ENCODE assay signal across 1 cellular context in the genomic region with DNA sequence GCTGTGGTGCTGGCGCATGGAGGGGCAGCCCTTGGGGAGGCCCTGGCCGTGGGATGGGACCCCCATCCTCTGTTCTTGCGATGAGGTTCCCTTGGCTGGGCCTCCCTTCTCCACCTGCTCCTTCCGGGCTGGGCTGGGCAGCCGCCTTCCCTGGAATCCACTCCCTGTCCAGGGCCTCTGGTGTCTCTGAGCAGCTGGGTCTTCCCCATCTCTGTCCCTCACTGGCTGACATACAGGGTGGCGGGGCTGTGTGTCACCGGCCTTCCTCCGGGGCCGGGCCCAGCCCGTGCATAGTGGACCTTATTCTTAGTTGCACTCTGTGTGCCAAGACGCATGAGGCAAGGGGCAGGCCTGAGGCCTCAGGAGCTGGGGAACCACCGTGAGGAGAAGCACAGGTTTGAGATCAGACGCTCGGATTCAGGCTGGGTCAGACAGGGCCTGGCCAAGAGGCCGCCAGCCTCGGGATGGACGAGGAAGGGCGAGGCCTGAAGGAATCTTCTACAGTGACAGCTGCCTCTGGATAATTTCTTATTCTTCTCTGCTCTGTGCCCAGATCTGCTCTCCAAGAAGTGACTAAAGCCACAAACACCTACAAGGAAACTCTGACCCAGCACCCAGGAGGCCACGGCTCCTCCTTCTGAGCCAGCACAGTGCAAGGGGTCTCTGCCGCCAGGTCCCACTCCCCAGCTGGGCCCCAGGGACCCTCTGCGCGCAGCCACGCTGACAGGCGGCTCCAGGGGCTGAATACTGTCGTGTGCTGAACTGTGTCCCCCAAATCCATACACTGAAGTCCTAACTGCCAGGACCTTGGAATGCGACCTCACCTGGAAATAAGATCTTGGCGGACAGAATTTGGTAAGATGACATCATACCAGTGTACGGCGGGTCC.
TF ChIP-seq lines count a peak whose summit lies in the region.

No MANE protein-coding gene starts in this region.

TF ChIP-seq in H1, 55 proteins besides CTCF, POLR2A, EP300 and RAD21:
- no peak for TF ChIP-seq SUZ12 (IDR thresholded peaks at IDR 0.05; ENCODE audit: low read length)
- TF ChIP-seq SP4 (IDR thresholded peaks at IDR 0.05; ENCODE audit: low read length): no peak
- no peak for TF ChIP-seq GTF2F1 (IDR thresholded peaks at IDR 0.05; ENCODE audit: borderline replicate concordance, low read depth, low read length)
- no peak for TF ChIP-seq CTBP2 (IDR thresholded peaks at IDR 0.05; ENCODE audit: borderline replicate concordance, insufficient read depth, insufficient read length, low read length)
- TF ChIP-seq SP2 (IDR thresholded peaks at IDR 0.05; ENCODE audit: low read length): no peak
